ENCODE assay signal across 11 cellular contexts in genomic region chr12:63915105-63915830, GRCh38.
DNase-seq lines count a peak whose midpoint lies in the region; ATAC-seq lines count a peak whose summit lies in the region.
"Had no signal": no experiment of that assay in that cellular context is flagged by ENCODE, and none has a peak within 500 bp of the region (broad histone marks: within the 10 kb centered on the region; RNA-seq: fewer than 3 reads in every experiment).

No MANE protein-coding gene starts in this region.

- H3K27ac ChIP-seq in GM23248: peak overlapping the region; percentile 96
- H3K27ac ChIP-seq: right atrium auricular region had no signal

- no peak for ATAC-seq in GM21515 (IDR thresholded peaks at IDR 0.05; ENCODE audit: unreplicated experiment)
- ATAC-seq: stimulated activated effector memory CD8-positive, alpha-beta T cell treated with anti-CD3 and anti-CD28 coated beads, Interleukin-12 subunit alpha, Interleukin-12 subunit beta, amount 100 ng/mL, for 72 hours had no signal

- peaks cover 60% of the 10 kb centered on the region for H3K4me1 ChIP-seq in GM23248 (ENCODE audit: insufficient read depth)
- H3K4me1 ChIP-seq in endocrine pancreas (ENCODE audit: control insufficient read depth, insufficient read depth, low read length): peaks cover 7% of the 10 kb centered on the region
- peaks cover 54% of the 10 kb centered on the region for H3K4me1 ChIP-seq in neuron (ENCODE audit: insufficient read depth, low read length)

- no peaks in the 10 kb centered on the region for H4K20me1 ChIP-seq in GM23248 (ENCODE audit: insufficient read depth)

- H3K4me2 ChIP-seq in GM23248 (ENCODE audit: unreplicated experiment): peak overlapping the region; percentile 81

- H3K9ac ChIP-seq in GM23248 (peak overlapping the region; percentile 77), endocrine pancreas (ENCODE audit: control insufficient read depth, insufficient read depth, low read length) (no peak overlapping the region)

- no peaks in the 10 kb centered on the region for H3K9me2 ChIP-seq in GM23248 (ENCODE audit: insufficient read depth)

- H3K79me2 ChIP-seq in GM23248 (ENCODE audit: insufficient read depth): peaks cover 83% of the 10 kb centered on the region

- H3K4me3 ChIP-seq in GM23248 (peak overlapping the region; percentile 37), endocrine pancreas (ENCODE audit: control insufficient read depth, insufficient read depth, low read length) (peak overlapping the region; percentile 23), neuron (ENCODE audit: low read length) (peak overlapping the region; percentile 2)
- H3K4me3 ChIP-seq: right atrium auricular region had no signal

- in situ Hi-C loops in GM23248 (cut with MboI): no loop called here

- DNase-seq in GM23248: peak; percentile 87
- peak; percentile 30 for DNase-seq in NCI-H774 (lab: John Stamatoyannopoulos, UW)
- DNase-seq in NCI-H1105 (lab: John Stamatoyannopoulos, UW): no peak
- DNase-seq in stimulated activated CD4-positive, alpha-beta T cell treated with anti-CD3 and anti-CD28 coated beads, Interleukin-2, amount 100 ng/mL, for 48 hours: no peak
- DNase-seq in RKO (ENCODE audit: low spot score): no peak
- DNase-seq: NCI-H510A treated with DMSO at 0.1 percent for 48 hours had no signal

- H2AFZ ChIP-seq in GM23248: no peak overlapping the region
- H2AFZ ChIP-seq in neuron (ENCODE audit: low read depth, low read length): peak overlapping the region; percentile 28

- H3K9me3 ChIP-seq in GM23248 (ENCODE audit: low read depth) (no peaks in the 10 kb centered on the region), endocrine pancreas (ENCODE audit: control insufficient read depth, low read length) (no peaks in the 10 kb centered on the region), neuron (ENCODE audit: low read length) (no peaks in the 10 kb centered on the region)
- H3K9me3 ChIP-seq: right atrium auricular region had no signal

- peaks cover 64% of the 10 kb centered on the region for H3F3A ChIP-seq in GM23248 (ENCODE audit: insufficient read depth)

- 0 to 3% methylated on average over 2 of the region's 2 CpGs for WGBS in GM23248 (ENCODE audit: low coverage in 1 of 2, low lambda C conversion rate in 2 of 2, missing lambda C conversion rate in 2 of 2), 2 experiments

- H3K36me3 ChIP-seq in GM23248 (ENCODE audit: low read depth): no peaks in the 10 kb centered on the region
- no peaks in the 10 kb centered on the region for H3K36me3 ChIP-seq in endocrine pancreas (ENCODE audit: control insufficient read depth, insufficient read depth, low read length)
- no peaks in the 10 kb centered on the region for H3K36me3 ChIP-seq in neuron (ENCODE audit: insufficient read depth, low read length)
- H3K36me3 ChIP-seq: right atrium auricular region had no signal

- H3K27me3 ChIP-seq in GM23248 (replicated peaks; ENCODE audit: insufficient read depth) (no peaks in the 10 kb centered on the region), endocrine pancreas (ENCODE audit: control insufficient read depth, insufficient read depth, low read length) (no peaks in the 10 kb centered on the region), neuron (ENCODE audit: insufficient read depth, low read length) (no peaks in the 10 kb centered on the region)
- H3K27me3 ChIP-seq: right atrium auricular region had no signal

Comparison
In these comparisons a context has a peak if more than half of its experiments do, and no peak if none do; other contexts are left out.
1. DNase-seq: peak in GM23248 (single experiment) and NCI-H774 (single experiment); none in NCI-H1105 (single experiment), stimulated activated CD4-positive, alpha-beta T cell treated with anti-CD3 and anti-CD28 coated beads, Interleukin-2, amount 100 ng/mL, for 48 hours (0 of 2) and RKO (single experiment).
2. Peak in every context shown above with its lines, with median percentiles within 50 percentile points of each other: H3K4me3 ChIP-seq.